In genomic region chr11:120024046-120024445, GRCh38 we compare ENCODE assay signal across 11 cellular contexts.
"Had no signal": no experiment of that assay in that cellular context is flagged by ENCODE, and none has a peak within 500 bp of the region (broad histone marks: within the 10 kb centered on the region; RNA-seq: fewer than 3 reads in every experiment).

No MANE protein-coding gene starts in this region.

- H3K4me1 Mint-ChIP-seq: activated naive CD8-positive, alpha-beta T cell treated with anti-CD3 and anti-CD28 coated beads for 36 hours had no signal

- H3K27me3 ChIP-seq: foreskin keratinocyte, right lobe of liver had no signal

- H3K9me3 Mint-ChIP-seq: activated CD4-positive, alpha-beta memory T cell treated with anti-CD3 and anti-CD28 coated beads for 36 hours; activated naive CD8-positive, alpha-beta T cell treated with anti-CD3 and anti-CD28 coated beads for 36 hours; stimulated activated naive CD8-positive, alpha-beta T cell treated with anti-CD3 and anti-CD28 coated beads, Interleukin-15, Interleukin-2, amounts not matched to agents 100 ng/mL and 50 ng/mL, for 24 hours had no signal

- H3K4me3 ChIP-seq: dorsolateral prefrontal cortex, esophagus muscularis mucosa, prostate gland, right lobe of liver had no signal

- H3K27ac Mint-ChIP-seq: activated CD4-positive, alpha-beta memory T cell treated with anti-CD3 and anti-CD28 coated beads for 36 hours; activated naive CD8-positive, alpha-beta T cell treated with anti-CD3 and anti-CD28 coated beads for 36 hours; stimulated activated naive CD8-positive, alpha-beta T cell treated with anti-CD3 and anti-CD28 coated beads, Interleukin-15, Interleukin-2, amounts not matched to agents 100 ng/mL and 50 ng/mL, for 24 hours had no signal

- H3K36me3 ChIP-seq: esophagus muscularis mucosa, prostate gland, right lobe of liver had no signal

- DNase-seq: activated CD4-positive, alpha-beta memory T cell treated with anti-CD3 and anti-CD28 coated beads for 36 hours; activated gamma-delta T cell; activated naive CD8-positive, alpha-beta T cell treated with anti-CD3 and anti-CD28 coated beads for 36 hours; activated T-cell treated with anti-CD3 and anti-CD28 coated beads, Interleukin-2, amount 50 U/mL, for 48 hours; anterior cingulate cortex; dorsolateral prefrontal cortex; foreskin keratinocyte; right lobe of liver had no signal

- ATAC-seq: foreskin keratinocyte, right lobe of liver had no signal

- H3K27ac ChIP-seq: dorsolateral prefrontal cortex, esophagus muscularis mucosa, foreskin keratinocyte, prostate gland, right lobe of liver had no signal

- H3K4me3 Mint-ChIP-seq: activated CD4-positive, alpha-beta memory T cell treated with anti-CD3 and anti-CD28 coated beads for 36 hours; activated naive CD8-positive, alpha-beta T cell treated with anti-CD3 and anti-CD28 coated beads for 36 hours; stimulated activated naive CD8-positive, alpha-beta T cell treated with anti-CD3 and anti-CD28 coated beads, Interleukin-15, Interleukin-2, amounts not matched to agents 100 ng/mL and 50 ng/mL, for 24 hours had no signal

- H3K36me3 Mint-ChIP-seq: activated CD4-positive, alpha-beta memory T cell treated with anti-CD3 and anti-CD28 coated beads for 36 hours; activated naive CD8-positive, alpha-beta T cell treated with anti-CD3 and anti-CD28 coated beads for 36 hours had no signal

- H3K4me1 ChIP-seq: esophagus muscularis mucosa, foreskin keratinocyte, prostate gland, right lobe of liver had no signal
